In genomic region chr2:39179974-39180960, GRCh38 we compare ENCODE assay signal across 1 cellular context.
TF ChIP-seq lines count a peak whose summit lies in the region.

No MANE protein-coding gene starts in this region.

TF ChIP-seq in WTC11, 78 proteins besides CTCF, POLR2A, EP300 and RAD21 (continued from another document):
- TF ChIP-seq FOXP4 (CRISPR knock-in tag; IDR thresholded peaks at IDR 0.05) (no peak), GTF2I (CRISPR knock-in tag; conservative IDR thresholded peaks at IDR 0.05) (no peak), ZNF425 (CRISPR knock-in tag; conservative IDR thresholded peaks at IDR 0.05) (no peak), NR1H2 (CRISPR knock-in tag; IDR thresholded peaks at IDR 0.05) (no peak), ERG (CRISPR knock-in tag; IDR thresholded peaks at IDR 0.05) (no peak), GRHL2 (CRISPR knock-in tag; IDR thresholded peaks at IDR 0.05; ENCODE audit: insufficient replicate concordance, severe bottlenecking) (no peak), TEAD1 (CRISPR knock-in tag; IDR thresholded peaks at IDR 0.05) (no peak), ELF4 (CRISPR knock-in tag; IDR thresholded peaks at IDR 0.05; ENCODE audit: low read depth) (no peak), ZNF532 (CRISPR knock-in tag; IDR thresholded peaks at IDR 0.05; ENCODE audit: borderline replicate concordance) (no peak), RELA (CRISPR knock-in tag; IDR thresholded peaks at IDR 0.05; ENCODE audit: borderline replicate concordance) (no peak)
